Comparison of ENCODE assay signal across 8 cellular contexts in the genomic region with DNA sequence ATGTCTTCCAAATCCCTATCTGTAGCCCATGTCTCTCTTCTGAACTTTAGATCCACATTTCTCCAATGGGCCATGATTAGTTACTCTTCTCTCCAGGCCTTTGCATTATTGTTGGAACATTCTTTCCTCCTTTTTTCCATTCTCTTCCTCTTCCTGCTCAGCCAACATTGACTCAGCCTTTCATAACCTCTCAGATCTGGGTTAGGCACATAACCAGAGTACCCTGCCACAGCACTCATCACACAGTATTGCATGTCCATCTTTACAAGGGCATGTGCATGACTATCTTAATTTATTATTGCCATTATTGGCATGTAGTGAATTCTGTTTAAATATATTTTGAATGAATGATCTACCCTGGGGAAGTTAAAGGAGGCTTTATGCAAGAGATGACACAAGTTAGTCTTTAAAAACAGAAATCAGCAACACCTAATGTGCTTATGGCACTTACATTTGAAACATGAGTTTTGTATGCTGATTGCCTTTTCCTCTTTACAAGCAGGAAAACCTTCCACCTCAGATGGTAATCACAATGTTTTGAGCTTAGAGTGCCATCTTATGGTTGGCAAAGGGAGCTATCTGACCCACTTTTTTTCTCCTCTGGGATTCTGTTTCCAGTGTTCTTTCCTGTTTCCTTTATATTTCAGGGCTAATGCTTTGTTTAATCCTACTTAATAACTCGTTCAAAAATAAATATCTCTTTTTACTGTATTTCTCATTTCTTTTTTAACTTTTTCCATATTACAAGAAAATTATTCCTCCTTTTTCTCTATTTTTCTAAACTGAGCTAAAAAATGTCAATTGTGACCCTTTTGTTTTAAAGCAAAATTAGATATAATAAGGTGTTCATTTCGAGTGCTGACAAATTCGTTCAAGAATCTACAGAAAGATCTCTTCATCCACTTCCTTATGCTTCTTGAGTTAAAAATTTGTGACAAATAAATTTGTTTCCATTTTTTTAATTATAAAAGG.
DNase-seq lines count a peak whose midpoint lies in the region; ATAC-seq and TF ChIP-seq lines count a peak whose summit lies in the region.

No MANE protein-coding gene starts in this region.

- no peak overlapping the region for H3K4me2 ChIP-seq in smooth muscle cell

- no peaks in the 10 kb centered on the region for H3K9me3 Mint-ChIP-seq in activated CD8-positive, alpha-beta memory T cell treated with anti-CD3 and anti-CD28 coated beads, Interleukin-2, amount 10 ng/mL, durations not matched to agents 7 days and 5 days (ENCODE audit: low read depth)

- no peaks in the 10 kb centered on the region for H3K27me3 ChIP-seq in smooth muscle cell (ENCODE audit: low read depth)

- no peaks in the 10 kb centered on the region for H3K27me3 Mint-ChIP-seq in activated CD8-positive, alpha-beta memory T cell treated with anti-CD3 and anti-CD28 coated beads, Interleukin-2, amount 10 ng/mL, durations not matched to agents 7 days and 5 days

- ATAC-seq in HG02759 (IDR thresholded peaks at IDR 0.05; ENCODE audit: unreplicated experiment): no peak
- no peak for ATAC-seq in activated CD8-positive, alpha-beta memory T cell treated with anti-CD3 and anti-CD28 coated beads, Interleukin-2, amount 10 ng/mL, durations not matched to agents 7 days and 5 days

- no peak overlapping the region for H2AFZ ChIP-seq in smooth muscle cell (ENCODE audit: low read depth)

- H3K9me3 ChIP-seq in smooth muscle cell (replicated peaks; ENCODE audit: low read depth): no peaks in the 10 kb centered on the region

- no peaks in the 10 kb centered on the region for H3F3A ChIP-seq in smooth muscle cell (ENCODE audit: low read depth)

- no peaks in the 10 kb centered on the region for H4K20me1 ChIP-seq in smooth muscle cell (ENCODE audit: low read depth)

- H3K4me3 ChIP-seq in Jurkat, Clone E6-1 (ENCODE audit: low read length): no peak overlapping the region
- H3K4me3 ChIP-seq in fibroblast of villous mesenchyme (ENCODE audit: low read depth, low read length): no peak overlapping the region
- H3K4me3 ChIP-seq in smooth muscle cell: no peak overlapping the region

- no peaks in the 10 kb centered on the region for H3K4me1 ChIP-seq in smooth muscle cell (ENCODE audit: low read depth)

- CTCF ChIA-PET in activated CD8-positive, alpha-beta memory T cell treated with anti-CD3 and anti-CD28 coated beads, Interleukin-2, amount 10 ng/mL, durations not matched to agents 7 days and 5 days (lab: Charles Lee): interaction anchor here (0.6 to 1.4 kb wide), 9 partner anchors 15 to 382 kb away, joined by 3 to 17 read pairs (median 4); partner anchors contain the start of gene CHD9

- peaks cover 24% of the 10 kb centered on the region for H3K36me3 ChIP-seq in smooth muscle cell (ENCODE audit: low read depth)

- peak; percentile 67 for DNase-seq in DMS 273 (lab: John Stamatoyannopoulos, UW; ENCODE audit: unreplicated experiment)
- peak; percentile 51 for DNase-seq in Jurkat, Clone E6-1 (ENCODE audit: low read depth, low spot score)
- peak; percentile 4 for DNase-seq in SHP77 treated with DMSO at 0.1 percent for 48 hours (lab: John Stamatoyannopoulos, UW)
- peak; percentile 44 for DNase-seq in fibroblast of villous mesenchyme (ENCODE audit: low read depth)
- no peak for DNase-seq in smooth muscle cell (lab: John Stamatoyannopoulos, UW; ENCODE audit: unreplicated experiment)
- no peak for DNase-seq in DMS79 treated with DMSO at 0.1 percent for 48 hours (lab: John Stamatoyannopoulos, UW)
- DNase-seq in activated CD8-positive, alpha-beta memory T cell treated with anti-CD3 and anti-CD28 coated beads, Interleukin-2, amount 10 ng/mL, durations not matched to agents 7 days and 5 days: no peak

- H3K27ac Mint-ChIP-seq in activated CD8-positive, alpha-beta memory T cell treated with anti-CD3 and anti-CD28 coated beads, Interleukin-2, amount 10 ng/mL, durations not matched to agents 7 days and 5 days: no peak overlapping the region

- H3K79me2 ChIP-seq in smooth muscle cell (ENCODE audit: low read depth): no peaks in the 10 kb centered on the region

- 60% methylated on average over 3 of the region's 3 CpGs for WGBS in smooth muscle cell (ENCODE audit: low lambda C conversion rate)

- no peaks in the 10 kb centered on the region for H3K4me1 Mint-ChIP-seq in activated CD8-positive, alpha-beta memory T cell treated with anti-CD3 and anti-CD28 coated beads, Interleukin-2, amount 10 ng/mL, durations not matched to agents 7 days and 5 days

- H3K9ac ChIP-seq in smooth muscle cell (ENCODE audit: low read depth): no peak overlapping the region

- no peak overlapping the region for H3K4me3 Mint-ChIP-seq in activated CD8-positive, alpha-beta memory T cell treated with anti-CD3 and anti-CD28 coated beads, Interleukin-2, amount 10 ng/mL, durations not matched to agents 7 days and 5 days

- H3K36me3 Mint-ChIP-seq in activated CD8-positive, alpha-beta memory T cell treated with anti-CD3 and anti-CD28 coated beads, Interleukin-2, amount 10 ng/mL, durations not matched to agents 7 days and 5 days: peaks cover 7% of the 10 kb centered on the region

- no peak overlapping the region for H3K27ac ChIP-seq in smooth muscle cell (ENCODE audit: low read depth)

- peak; percentile 51 for TF ChIP-seq CTCF in fibroblast of villous mesenchyme (IDR thresholded peaks at IDR 0.05; ENCODE audit: insufficient read depth, low read depth, low read length)
- TF ChIP-seq CTCF in smooth muscle cell (IDR thresholded peaks at IDR 0.05; ENCODE audit: borderline replicate concordance, insufficient read depth, poor library complexity, severe bottlenecking): peak; percentile 33

Comparison
In these comparisons a context has a peak if more than half of its experiments do, and no peak if none do; other contexts are left out.
1. DNase-seq: peak in DMS 273 (single experiment), Jurkat, Clone E6-1 (single experiment), SHP77 treated with DMSO at 0.1 percent for 48 hours (single experiment) and fibroblast of villous mesenchyme (single experiment); none in smooth muscle cell (single experiment), DMS79 treated with DMSO at 0.1 percent for 48 hours (single experiment) and activated CD8-positive, alpha-beta memory T cell treated with anti-CD3 and anti-CD28 coated beads, Interleukin-2, amount 10 ng/mL, durations not matched to agents 7 days and 5 days (single experiment).